Comparison of ENCODE assay signal across 19 cellular contexts in genomic region chr1:92575123-92575522, GRCh38.
DNase-seq lines count a peak whose midpoint lies in the region; ATAC-seq and TF ChIP-seq lines count a peak whose summit lies in the region.
"Had no signal": no experiment of that assay in that cellular context is flagged by ENCODE, and none has a peak within 500 bp of the region (broad histone marks: within the 10 kb centered on the region; RNA-seq: fewer than 3 reads in every experiment).

No MANE protein-coding gene starts in this region.

- peak overlapping the region; percentile 71 for H3K27ac ChIP-seq in PC-9
- H3K27ac ChIP-seq: Peyer's patch had no signal

- H3K27ac Mint-ChIP-seq in activated T-cell treated with anti-CD3 and anti-CD28 coated beads, Interleukin-2, amount 50 U/mL, for 24 hours = peak overlapping the region; percentile 89
- H3K27ac Mint-ChIP-seq in T-helper 17 cell = peak overlapping the region; percentile 37
- H3K27ac Mint-ChIP-seq in activated naive CD8-positive, alpha-beta T cell = peak overlapping the region; percentile 66
- H3K27ac Mint-ChIP-seq: CD14-positive monocyte had no signal

- no peaks in the 10 kb centered on the region for H3K9me3 Mint-ChIP-seq in activated T-cell treated with anti-CD3 and anti-CD28 coated beads, Interleukin-2, amount 50 U/mL, for 24 hours
- no peaks in the 10 kb centered on the region for H3K9me3 Mint-ChIP-seq in activated naive CD8-positive, alpha-beta T cell (ENCODE audit: low read depth)
- H3K9me3 Mint-ChIP-seq: CD14-positive monocyte had no signal

- no peaks in the 10 kb centered on the region for H3K4me1 ChIP-seq in PC-9 (replicated peaks; ENCODE audit: insufficient read depth)
- H3K4me1 ChIP-seq: Peyer's patch had no signal

- H3K27me3 ChIP-seq in PC-9 (ENCODE audit: insufficient read depth, low read depth) = no peaks in the 10 kb centered on the region
- H3K27me3 ChIP-seq: Peyer's patch had no signal

- peak overlapping the region; percentile 45; the same call in 1 of the 2 replicates for H3K4me2 ChIP-seq in PC-9

- TF ChIP-seq CTCF in PC-9 (conservative IDR thresholded peaks at IDR 0.05) = no peak

- BruUV-seq in PC-9 (replicated peaks; lab: Mats Ljungman, UMichigan) = no TSS peak

- H3K79me2 ChIP-seq in PC-9 (ENCODE audit: low read depth) = no peaks in the 10 kb centered on the region

- H3K9me2 ChIP-seq in PC-9 (ENCODE audit: insufficient read depth) = no peaks in the 10 kb centered on the region

- no peak for ATAC-seq in T-helper 17 cell
- ATAC-seq: HCT116 had no signal

- POLR2A ChIA-PET in PC-9 (lab: Charles Lee; ENCODE audit: unreplicated experiment) = no interaction called here

- H2AFZ ChIP-seq in PC-9 = no peak overlapping the region

- H3K4me3 Mint-ChIP-seq in activated T-cell treated with anti-CD3 and anti-CD28 coated beads, Interleukin-2, amount 50 U/mL, for 24 hours = peak overlapping the region; percentile 94
- H3K4me3 Mint-ChIP-seq in T-helper 17 cell = no peak overlapping the region
- H3K4me3 Mint-ChIP-seq in activated naive CD8-positive, alpha-beta T cell = peak overlapping the region; percentile 85
- H3K4me3 Mint-ChIP-seq: CD14-positive monocyte had no signal

- no peaks in the 10 kb centered on the region for H3K36me3 ChIP-seq in PC-9 (ENCODE audit: low read depth)
- H3K36me3 ChIP-seq: Peyer's patch had no signal

- no peaks in the 10 kb centered on the region for H3F3A ChIP-seq in PC-9 (ENCODE audit: insufficient read depth, low read depth)

- H3K9me3 ChIP-seq in PC-9 (ENCODE audit: insufficient read depth, low read depth) (no peaks in the 10 kb centered on the region), T-helper 17 cell (ENCODE audit: control insufficient read depth, low read length, poor library complexity, severe bottlenecking) (no peaks in the 10 kb centered on the region)
- H3K9me3 ChIP-seq: Peyer's patch had no signal

- H3K27me3 Mint-ChIP-seq in activated T-cell treated with anti-CD3 and anti-CD28 coated beads, Interleukin-2, amount 50 U/mL, for 24 hours = no peaks in the 10 kb centered on the region
- peaks cover 1% of the 10 kb centered on the region for H3K27me3 Mint-ChIP-seq in T-helper 17 cell
- no peaks in the 10 kb centered on the region for H3K27me3 Mint-ChIP-seq in activated naive CD8-positive, alpha-beta T cell

- H3K36me3 Mint-ChIP-seq in activated T-cell treated with anti-CD3 and anti-CD28 coated beads, Interleukin-2, amount 50 U/mL, for 24 hours (ENCODE audit: low read depth) = peaks cover 72% of the 10 kb centered on the region
- no peaks in the 10 kb centered on the region for H3K36me3 Mint-ChIP-seq in T-helper 17 cell (ENCODE audit: low read depth)
- peaks cover 9% of the 10 kb centered on the region for H3K36me3 Mint-ChIP-seq in activated naive CD8-positive, alpha-beta T cell

- H3K4me3 ChIP-seq in PC-9 = peak overlapping the region; percentile 40; the same call in 1 of the 2 replicates
- H3K4me3 ChIP-seq: Peyer's patch had no signal

- no peaks in the 10 kb centered on the region for H4K20me1 ChIP-seq in PC-9 (ENCODE audit: insufficient read depth)

- CTCF ChIA-PET in PC-9 (lab: Charles Lee) = no interaction called here

- no peak for DNase-seq in activated T-cell treated with anti-CD3 and anti-CD28 coated beads, Interleukin-2, amount 50 U/mL, for 24 hours
- no peak for DNase-seq in activated T-cell treated with anti-CD3 and anti-CD28 coated beads, Interleukin-2, amount 50 U/mL, for 48 hours
- no peak for DNase-seq in PC-9
- DNase-seq in T-helper 17 cell = no peak
- no peak for DNase-seq in amniotic stem cell (lab: John Stamatoyannopoulos, UW)
- DNase-seq in HuH-7.5 (ENCODE audit: low spot score) = no peak
- DNase-seq: AML-193, DMS79, GOT3, MM.1S, NCI-H1092, NCI-H1436 treated with DMSO at 0.1 percent for 48 hours, NCI-H2029, NCI-H345, NCI-H524 treated with DMSO at 0.1 percent for 48 hours, Peyer's patch had no signal

- intact Hi-C loops in PC-9 (cut with micrococcal nuclease; ENCODE audit: unreplicated experiment) = no loop called here

- H3K4me1 Mint-ChIP-seq in activated T-cell treated with anti-CD3 and anti-CD28 coated beads, Interleukin-2, amount 50 U/mL, for 24 hours (ENCODE audit: low read depth) = peaks cover 61% of the 10 kb centered on the region
- peaks cover 2% of the 10 kb centered on the region for H3K4me1 Mint-ChIP-seq in T-helper 17 cell
- H3K4me1 Mint-ChIP-seq in activated naive CD8-positive, alpha-beta T cell (ENCODE audit: low read depth) = peaks cover 60% of the 10 kb centered on the region

Comparison
In these comparisons a context has a peak if more than half of its experiments do, and no peak if none do; other contexts are left out.
1. H3K27ac Mint-ChIP-seq: peak in every context shown above with its lines; median percentile 89 in activated T-cell treated with anti-CD3 and anti-CD28 coated beads, Interleukin-2, amount 50 U/mL, for 24 hours; 66 in activated naive CD8-positive, alpha-beta T cell; 37 in T-helper 17 cell.